ENCODE assay signal across 14 cellular contexts in the genomic region with DNA sequence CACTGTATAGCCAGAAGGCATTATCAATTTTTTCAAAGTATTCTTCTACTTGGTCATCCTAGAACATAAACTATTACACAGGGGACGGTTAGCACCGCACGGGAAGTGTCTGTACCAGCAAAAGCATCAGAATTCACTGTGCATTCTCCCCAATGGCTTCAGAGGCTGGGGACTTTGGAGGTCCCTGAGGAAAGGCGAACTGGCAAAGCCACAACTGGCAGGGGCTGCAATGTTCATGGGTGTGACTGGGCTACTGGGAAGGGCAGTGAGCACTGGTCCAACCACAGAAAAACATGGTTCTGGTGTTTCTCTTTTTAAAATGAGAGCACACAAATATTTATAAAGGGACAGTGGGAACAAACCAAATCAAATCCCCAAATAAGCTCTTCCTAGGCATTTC.
DNase-seq lines count a peak whose midpoint lies in the region; ATAC-seq, FAIRE-seq and TF ChIP-seq lines count a peak whose summit lies in the region.
"Had no signal": no experiment of that assay in that cellular context is flagged by ENCODE, and none has a peak within 500 bp of the region (broad histone marks: within the 10 kb centered on the region; RNA-seq: fewer than 3 reads in every experiment).

No MANE protein-coding gene starts in this region.

- TF ChIP-seq RAD21 in GM12878 (IDR thresholded peaks at IDR 0.05; ENCODE audit: insufficient read depth, low read depth, low read length) = no peak

- H3K9me3 ChIP-seq in GM12878 (replicated peaks; ENCODE audit: control insufficient read depth, insufficient read depth, low read length) (peaks cover 4% of the 10 kb centered on the region; the same call in 2 of the 3 replicates), neural progenitor cell (ENCODE audit: low read depth) (no peaks in the 10 kb centered on the region)

- H3K4me3 Mint-ChIP-seq in activated CD4-positive, alpha-beta T cell treated with anti-CD3 and anti-CD28 coated beads, Interleukin-2, amount 10 ng/mL, durations not matched to agents 24 days and 14 days = no peak overlapping the region
- H3K4me3 Mint-ChIP-seq in GM23338 = no peak overlapping the region
- no peak overlapping the region for H3K4me3 Mint-ChIP-seq in neural progenitor cell
- H3K4me3 Mint-ChIP-seq: CD4-positive, CD25-positive, alpha-beta regulatory T cell had no signal

- no peak overlapping the region for H3K4me2 ChIP-seq in GM23338
- H3K4me2 ChIP-seq in GM12878 (ENCODE audit: control insufficient read depth, insufficient read depth) = no peak overlapping the region
- no peak overlapping the region for H3K4me2 ChIP-seq in neural progenitor cell
- H3K4me2 ChIP-seq: BLaER1 treated with 17β-estradiol and CSF1 and Interleukin-3, amounts not matched to agents 10 nM and 100 nM had no signal

- H3K27ac ChIP-seq in GM23338 (ENCODE audit: low read depth) = 0 out of 2 replicates have a peak overlapping the region, but pooled peaks have one; percentile 59
- H3K27ac ChIP-seq in GM12878 (ENCODE audit: control insufficient read depth, insufficient read depth) = no peak overlapping the region
- H3K27ac ChIP-seq in neural progenitor cell = no peak overlapping the region
- H3K27ac ChIP-seq: BLaER1 treated with 17β-estradiol and CSF1 and Interleukin-3, amounts not matched to agents 10 nM and 100 nM; HL-60 had no signal

- TF ChIP-seq CTCF in GM23338 (conservative IDR thresholded peaks at IDR 0.05; ENCODE audit: low read depth in 2 of 2) = no peak
- TF ChIP-seq CTCF in GM12878 (IDR thresholded peaks at IDR 0.05 in 2 of 3, conservative IDR thresholded peaks at IDR 0.05 in 1 of 3; ENCODE audit: control insufficient read depth in 2 of 3, extremely low read depth in 1 of 3, insufficient read depth in 1 of 3, low read depth in 3 of 3, low read length in 3 of 3) = no peak
- TF ChIP-seq CTCF in neural progenitor cell (IDR thresholded peaks at IDR 0.05) = no peak

- TF ChIP-seq EP300 in GM12878 (IDR thresholded peaks at IDR 0.05; ENCODE audit: borderline replicate concordance in 1 of 2, control insufficient read depth in 1 of 2, low read depth in 2 of 2, low read length in 2 of 2) = no peak

- 100% methylated on average over 4 of the region's 4 CpGs for WGBS in GM12878 (ENCODE audit: insufficient coverage, insufficient replicate concordance, low lambda C conversion rate, missing lambda C conversion rate)

- TF ChIP-seq POLR2A in GM12878 (IDR thresholded peaks at IDR 0.05; ENCODE audit: low read depth, low read length) = no peak

- intact Hi-C loops in activated CD4-positive, alpha-beta T cell treated with anti-CD3 and anti-CD28 coated beads, Interleukin-2, amount 10 ng/mL, durations not matched to agents 24 days and 14 days (cut with micrococcal nuclease) = no loop called here
- intact Hi-C loops in GM12878 (cut with micrococcal nuclease; ENCODE audit: unreplicated experiment) = no loop called here

- H3K9ac ChIP-seq in GM12878 (ENCODE audit: control insufficient read depth, insufficient read depth, low read length) (no peak overlapping the region), neural progenitor cell (no peak overlapping the region)
- H3K9ac ChIP-seq: BLaER1 treated with 17β-estradiol and CSF1 and Interleukin-3, amounts not matched to agents 10 nM and 100 nM had no signal

- H2AFZ ChIP-seq in GM23338 (no peak overlapping the region), GM12878 (ENCODE audit: control insufficient read depth, low read depth, low read length) (no peak overlapping the region), neural progenitor cell (replicated peaks) (no peak overlapping the region)

- no peaks in the 10 kb centered on the region for H4K20me1 ChIP-seq in GM23338 (replicated peaks; ENCODE audit: insufficient read depth)
- H4K20me1 ChIP-seq in GM12878 (ENCODE audit: control insufficient read depth, insufficient read depth) = no peaks in the 10 kb centered on the region
- H4K20me1 ChIP-seq in neural progenitor cell (ENCODE audit: low read depth) = no peaks in the 10 kb centered on the region
- H4K20me1 ChIP-seq: BLaER1 treated with 17β-estradiol and CSF1 and Interleukin-3, amounts not matched to agents 10 nM and 100 nM had no signal

- H3K27me3 Mint-ChIP-seq in activated CD4-positive, alpha-beta T cell treated with anti-CD3 and anti-CD28 coated beads, Interleukin-2, amount 10 ng/mL, durations not matched to agents 24 days and 14 days = no peaks in the 10 kb centered on the region
- H3K27me3 Mint-ChIP-seq in GM23338 (ENCODE audit: insufficient read depth, low read depth, poor library complexity) (peaks cover 2% of the 10 kb centered on the region), neural progenitor cell (ENCODE audit: insufficient read depth, low read depth) (peaks cover 6% of the 10 kb centered on the region)
- H3K27me3 Mint-ChIP-seq: CD4-positive, CD25-positive, alpha-beta regulatory T cell had no signal

- POLR2A ChIA-PET in GM12878 (lab: Charles Lee) = no interaction called here

- H3K79me2 ChIP-seq in GM23338 (replicated peaks; ENCODE audit: insufficient read depth) (no peaks in the 10 kb centered on the region), GM12878 (ENCODE audit: control insufficient read depth, insufficient read depth, low read length) (no peaks in the 10 kb centered on the region), neural progenitor cell (ENCODE audit: low read depth) (no peaks in the 10 kb centered on the region)

- no peaks in the 10 kb centered on the region for H3K9me2 ChIP-seq in GM23338 (ENCODE audit: insufficient read depth)

- H3K27me3 ChIP-seq in GM23338 (ENCODE audit: insufficient read depth) (no peaks in the 10 kb centered on the region), GM12878 (replicated peaks in 1 of 2; ENCODE audit: control insufficient read depth in 2 of 2, insufficient read depth in 2 of 2, low read length in 1 of 2) (no peaks in the 10 kb centered on the region), neural progenitor cell (no peaks in the 10 kb centered on the region)
- H3K27me3 ChIP-seq: BLaER1 treated with 17β-estradiol and CSF1 and Interleukin-3, amounts not matched to agents 10 nM and 100 nM had no signal

- no peak overlapping the region for H3K4me3 ChIP-seq in GM23338
- H3K4me3 ChIP-seq in GM12878 = no peak overlapping the region
- no peak overlapping the region for H3K4me3 ChIP-seq in neural progenitor cell
- H3K4me3 ChIP-seq: BLaER1 treated with 17β-estradiol and CSF1 and Interleukin-3, amounts not matched to agents 10 nM and 100 nM had no signal

- H3K4me1 Mint-ChIP-seq in activated CD4-positive, alpha-beta T cell treated with anti-CD3 and anti-CD28 coated beads, Interleukin-2, amount 10 ng/mL, durations not matched to agents 24 days and 14 days = peaks cover 26% of the 10 kb centered on the region
- H3K4me1 Mint-ChIP-seq in GM23338 (peaks cover 2% of the 10 kb centered on the region; the same call in 2 of the 3 replicates), neural progenitor cell (no peaks in the 10 kb centered on the region)
- H3K4me1 Mint-ChIP-seq: CD4-positive, CD25-positive, alpha-beta regulatory T cell had no signal

- ATAC-seq in GM23338 = no peak
- no peak for ATAC-seq in GM12878

- H3K36me3 ChIP-seq in GM23338 (ENCODE audit: insufficient read depth) (peaks cover 42% of the 10 kb centered on the region), GM12878 (ENCODE audit: control insufficient read depth in 2 of 2, insufficient read depth in 2 of 2, low read length in 1 of 2) (peaks cover 22 to 42% of the 10 kb centered on the region in 2 experiments), neural progenitor cell (no peaks in the 10 kb centered on the region)

- peaks cover 15% of the 10 kb centered on the region for H3K9me3 Mint-ChIP-seq in activated CD4-positive, alpha-beta T cell treated with anti-CD3 and anti-CD28 coated beads, Interleukin-2, amount 10 ng/mL, durations not matched to agents 24 days and 14 days
- H3K9me3 Mint-ChIP-seq in GM23338 (no peaks in the 10 kb centered on the region), neural progenitor cell (no peaks in the 10 kb centered on the region)

- TSS peak; percentile 13 for BruUV-seq in GM12878 (replicated peaks; lab: Mats Ljungman, UMichigan)

- RAD21 ChIA-PET in GM12878 (lab: Charles Lee; ENCODE audit: unreplicated experiment) = no interaction called here

- DNase-seq in activated CD4-positive, alpha-beta T cell treated with anti-CD3 and anti-CD28 coated beads, Interleukin-2, amount 10 ng/mL, durations not matched to agents 24 days and 14 days = no peak
- DNase-seq in activated CD4-positive, alpha-beta T cell treated with anti-CD3 and anti-CD28 coated beads, Interleukin-2, amount 50 U/mL, for 4 hours = no peak
- DNase-seq in GM23338 (ENCODE audit: low spot score) (no peak), GM12878 (ENCODE audit: low read depth, low spot score) (no peak), neural progenitor cell (ENCODE audit: low spot score) (no peak), dedifferentiated amniotic fluid mesenchymal stem cell (ENCODE audit: extremely low spot score) (no peak), NCI-H774 (lab: John Stamatoyannopoulos, UW) (no peak)
- DNase-seq: ACHN; CD4-positive, CD25-positive, alpha-beta regulatory T cell; DMS53; GF-D8; H7 had no signal

- in situ Hi-C loops in GM12878 (cut with MboI) = no loop called here

- FAIRE-seq in GM12878 (lab: Jason Lieb, UNC) = no peak

- CTCF ChIA-PET in GM12878 (lab: Yijun Ruan, JAX) = no interaction called here

- H3F3A ChIP-seq in GM23338 (replicated peaks; ENCODE audit: low read depth) = 0 out of 2 replicates have a peak, but pooled peaks cover 4% of the 10 kb centered on the region
- H3F3A ChIP-seq in neural progenitor cell (ENCODE audit: low read depth) = no peaks in the 10 kb centered on the region

- peak overlapping the region; percentile 48 for H3K27ac Mint-ChIP-seq in activated CD4-positive, alpha-beta T cell treated with anti-CD3 and anti-CD28 coated beads, Interleukin-2, amount 10 ng/mL, durations not matched to agents 24 days and 14 days
- H3K27ac Mint-ChIP-seq in GM23338 (peak overlapping the region; percentile 16; the same call in 1 of the 2 replicates), neural progenitor cell (peak overlapping the region; percentile 1)
- H3K27ac Mint-ChIP-seq: CD4-positive, CD25-positive, alpha-beta regulatory T cell had no signal

- H3K4me1 ChIP-seq in GM23338 (ENCODE audit: insufficient read depth) (no peaks in the 10 kb centered on the region), GM12878 (ENCODE audit: control insufficient read depth, insufficient read depth, low read length) (no peaks in the 10 kb centered on the region), neural progenitor cell (no peaks in the 10 kb centered on the region)
- H3K4me1 ChIP-seq: BLaER1 treated with 17β-estradiol and CSF1 and Interleukin-3, amounts not matched to agents 10 nM and 100 nM had no signal

- peaks cover 87% of the 10 kb centered on the region for H3K36me3 Mint-ChIP-seq in activated CD4-positive, alpha-beta T cell treated with anti-CD3 and anti-CD28 coated beads, Interleukin-2, amount 10 ng/mL, durations not matched to agents 24 days and 14 days (ENCODE audit: low read depth)
- H3K36me3 Mint-ChIP-seq in GM23338 (ENCODE audit: low read depth) (peaks cover 79% of the 10 kb centered on the region), neural progenitor cell (peaks cover 79% of the 10 kb centered on the region)

- SMC1A ChIA-PET in GM12878 (lab: Charles Lee; ENCODE audit: uncharacterized antibody, unreplicated experiment) = no interaction called here

TF ChIP-seq in GM12878, 131 proteins besides CTCF, POLR2A, EP300 and RAD21 (continues in another document):
- TF ChIP-seq MYC (IDR thresholded peaks at IDR 0.05; ENCODE audit: insufficient read depth, insufficient read length, insufficient replicate concordance, low read length, severe bottlenecking) = no peak
